In genomic region chr14:94062344-94062904, GRCh38 we compare ENCODE assay signal across 11 cellular contexts. TPM values are rescaled to one million over a fixed set of nuclear protein-coding genes. Genes with fewer than 3 reads are reported as not detected.
DNase-seq lines count a peak whose midpoint lies in the region; TF ChIP-seq lines count a peak whose summit lies in the region.
"Had no signal": no experiment of that assay in that cellular context is flagged by ENCODE, and none has a peak within 500 bp of the region (broad histone marks: within the 10 kb centered on the region; RNA-seq: fewer than 3 reads in every experiment).

No MANE protein-coding gene starts in this region.

- H3K4me1 ChIP-seq in uterus: peaks cover 0 to 6% of the 10 kb centered on the region in 2 donors

- TF ChIP-seq CTCF in uterus (IDR thresholded peaks at IDR 0.05): no peak

- DNase-seq in EL (peak; percentile 65), LHCN-M2 (ENCODE audit: low read depth) (peak; percentile 45), dedifferentiated amniotic fluid mesenchymal stem cell (ENCODE audit: extremely low spot score) (peak; percentile 37), non-pigmented ciliary epithelial cell (ENCODE audit: low read depth) (peak; percentile 49), COLO668 (lab: John Stamatoyannopoulos, UW; ENCODE audit: unreplicated experiment) (no peak), uterus (no peak)
- DNase-seq in NK-92 treated with Interleukin-12 subunit alpha and Interleukin-12 subunit beta, amount 100 ng/mL, for 24 hours (lab: John Stamatoyannopoulos, UW): no peak
- DNase-seq: activated CD4-positive, alpha-beta memory T cell treated with anti-CD3 and anti-CD28 coated beads, Interleukin-2, amount 10 ng/mL, durations not matched to agents 7 days and 5 days; anterior cingulate cortex; esophagus squamous epithelium; NCI-H2081 treated with DMSO at 0.1 percent for 48 hours had no signal

- no peak for TF ChIP-seq POLR2A in uterus (IDR thresholded peaks at IDR 0.05)

- H3K27me3 ChIP-seq in uterus: no peaks in the 10 kb centered on the region
- H3K27me3 ChIP-seq: esophagus squamous epithelium had no signal

- no peak overlapping the region for H3K27ac ChIP-seq in uterus
- H3K27ac ChIP-seq: esophagus squamous epithelium had no signal

- intact Hi-C loops in uterus (cut with DNase I; ENCODE audit: low total_unique reads): no loop called here

- no peak overlapping the region for H3K4me3 ChIP-seq in uterus
- H3K4me3 ChIP-seq: esophagus squamous epithelium had no signal

- no peaks in the 10 kb centered on the region for H3K36me3 ChIP-seq in uterus

- H3K9me3 ChIP-seq in uterus: no peaks in the 10 kb centered on the region
- H3K9me3 ChIP-seq: esophagus squamous epithelium had no signal

RNA-seq across cellular contexts. Expression of gene DDX24, which starts 18.6 kb away (rescaled TPM):
- total RNA-seq in LHCN-M2 (2014; rRNA removed) (155 and 171 TPM in 2 replicates), uterus (100 to 1,000 TPM in 3 of 4 donors, 10 to 100 TPM in 1; 55.6 to 223 (median 116) TPM)
- polyA plus RNA-seq in LHCN-M2 (2012): 147 TPM

RNA-seq across cellular contexts. Expression of gene IFI27L1, which starts 18.7 kb away (rescaled TPM):
- total RNA-seq in LHCN-M2 (2014; rRNA removed) (21.0 and 31.2 TPM in 2 replicates), uterus (10 to 100 TPM in 2 of 4 donors, 1 to 10 TPM in 2; 7.1 to 32.8 (median 14.3) TPM)
- 52.8 TPM for polyA plus RNA-seq in LHCN-M2 (2012)

RNA-seq across cellular contexts. Expression of gene OTUB2, which starts 36.3 kb away (rescaled TPM):
- total RNA-seq in LHCN-M2 (2014; rRNA removed): 0.45 and 0.69 TPM in 2 replicates
- 0.87 TPM for polyA plus RNA-seq in LHCN-M2 (2012)
- 1 to 10 TPM in 1 of 4 donors, under 1 TPM in 1, not detected in 2; 0.37 to 3.8 TPM for total RNA-seq in uterus

RNA-seq across cellular contexts. Expression of gene IFI27, which starts 48.1 kb away (rescaled TPM):
- total RNA-seq in LHCN-M2 (2014; rRNA removed) (0.51 and 1.5 TPM in 2 replicates), uterus (100 to 1,000 TPM in 2 of 4 donors, 10 to 100 TPM in 1, 1 to 10 TPM in 1; 5.6 to 390 (median 196) TPM)
- 0.53 TPM for polyA plus RNA-seq in LHCN-M2 (2012)

Comparison
In these comparisons a context has a peak if more than half of its experiments do, and no peak if none do; other contexts are left out.
1. DNase-seq: peak in EL (single experiment), LHCN-M2 (single experiment), dedifferentiated amniotic fluid mesenchymal stem cell (single experiment) and non-pigmented ciliary epithelial cell (single experiment); none in NK-92 treated with Interleukin-12 subunit alpha and Interleukin-12 subunit beta, amount 100 ng/mL, for 24 hours (single experiment), COLO668 (single experiment) and uterus (0 of 2).